ENCODE assay signal across 19 cellular contexts in genomic region chr4:161991811-161992210, GRCh38.
DNase-seq lines count a peak whose midpoint lies in the region; FAIRE-seq and TF ChIP-seq lines count a peak whose summit lies in the region.
"Had no signal": no experiment of that assay in that cellular context is flagged by ENCODE, and none has a peak within 500 bp of the region (broad histone marks: within the 10 kb centered on the region; RNA-seq: fewer than 3 reads in every experiment).

No MANE protein-coding gene starts in this region.

- H2AFZ ChIP-seq in H1 (ENCODE audit: low read length), result peak overlapping the region; percentile 14; the same call in 1 of the 2 replicates

- no peaks in the 10 kb centered on the region for H3K27me3 ChIP-seq in HUES64 (ENCODE audit: insufficient read depth, low read length)
- no peaks in the 10 kb centered on the region for H3K27me3 ChIP-seq in H1 (replicated peaks in 1 of 4; ENCODE audit: control insufficient read depth in 3 of 4, extremely low read depth in 1 of 4, insufficient read depth in 3 of 4, low read length in 3 of 4)
- no peaks in the 10 kb centered on the region for H3K27me3 ChIP-seq in mesendoderm (ENCODE audit: insufficient read depth, low read length, poor library complexity)
- H3K27me3 ChIP-seq: BE2C had no signal

- H3K36me3 ChIP-seq in HUES64 (ENCODE audit: insufficient read depth, low read length), result no peaks in the 10 kb centered on the region
- no peaks in the 10 kb centered on the region for H3K36me3 ChIP-seq in H1 (ENCODE audit: control insufficient read depth in 2 of 4, insufficient read depth in 4 of 4, low read length in 3 of 4)
- no peaks in the 10 kb centered on the region for H3K36me3 ChIP-seq in mesendoderm (ENCODE audit: control insufficient read depth, insufficient read depth, low read length)
- H3K36me3 ChIP-seq: BE2C had no signal

- no peak overlapping the region for H3K9ac ChIP-seq in HUES64 (ENCODE audit: low read depth, low read length)
- no peak overlapping the region for H3K9ac ChIP-seq in H1 (replicated peaks in 1 of 4; ENCODE audit: extremely low read depth in 1 of 4, low read depth in 3 of 4, low read length in 3 of 4)
- no peak overlapping the region for H3K9ac ChIP-seq in mesendoderm (ENCODE audit: low read length)

- H3K18ac ChIP-seq in H1 (ENCODE audit: extremely low read depth, low read length) (no peak overlapping the region), mesendoderm (ENCODE audit: low read length) (no peak overlapping the region)

- H3K4me3 ChIP-seq in HUES64 (ENCODE audit: low read length), result no peak overlapping the region
- H3K4me3 ChIP-seq in H1 (ENCODE audit: extremely low read depth in 1 of 4, insufficient read depth in 2 of 4, low read depth in 3 of 4, low read length in 4 of 4), result no peak overlapping the region
- no peak overlapping the region for H3K4me3 ChIP-seq in mesendoderm (ENCODE audit: low read length)
- H3K4me3 ChIP-seq: A549 had no signal

- H3K4me2 ChIP-seq in H1 (ENCODE audit: insufficient read depth in 1 of 2, low read depth in 2 of 2, low read length in 2 of 2) (no peak overlapping the region), mesendoderm (ENCODE audit: low read length) (no peak overlapping the region)
- H3K4me2 ChIP-seq: A549 had no signal

- no peak for TF ChIP-seq RAD21 in H1 (IDR thresholded peaks at IDR 0.05 in 1 of 2, conservative IDR thresholded peaks at IDR 0.05 in 1 of 2; ENCODE audit: low read depth in 2 of 2, low read length in 2 of 2)

- no peak for TF ChIP-seq CTCF in H1 (IDR thresholded peaks at IDR 0.05; ENCODE audit: control extremely low read depth in 1 of 3, insufficient read depth in 1 of 3, low read depth in 1 of 3, low read length in 3 of 3)

- no peak overlapping the region for H4K5ac ChIP-seq in H1 (ENCODE audit: insufficient read length, low read depth, low read length)
- H4K5ac ChIP-seq in mesendoderm (ENCODE audit: low read length), result no peak overlapping the region

- H2BK20ac ChIP-seq in H1 (ENCODE audit: low read length), result no peak overlapping the region

- H2BK5ac ChIP-seq in H1 (ENCODE audit: low read depth, low read length) (no peak overlapping the region), mesendoderm (ENCODE audit: low read length) (no peak overlapping the region)

- H3K56ac ChIP-seq in H1 (replicated peaks; ENCODE audit: insufficient read length, low read depth, low read length), result no peak overlapping the region
- H3K56ac ChIP-seq in mesendoderm (ENCODE audit: low read length), result no peak overlapping the region

- H2BK15ac ChIP-seq in H1 (ENCODE audit: low read length) (no peak overlapping the region), mesendoderm (replicated peaks; ENCODE audit: low read depth) (no peak overlapping the region)

- no peak overlapping the region for H2BK12ac ChIP-seq in H1 (ENCODE audit: low read depth, low read length)

- no peak overlapping the region for H4K8ac ChIP-seq in H1 (ENCODE audit: extremely low read depth, insufficient read depth, low read length)
- H4K8ac ChIP-seq in mesendoderm (ENCODE audit: low read depth, low read length), result no peak overlapping the region

- H3K27ac ChIP-seq in HUES64 (ENCODE audit: low read depth, low read length) (peak overlapping the region; percentile 6; the same call in 1 of the 2 replicates), H1 (ENCODE audit: low read depth, low read length) (no peak overlapping the region), mesendoderm (ENCODE audit: low read depth, low read length) (no peak overlapping the region)
- H3K27ac ChIP-seq: A549, C4-2B had no signal

- no peak overlapping the region for H3K14ac ChIP-seq in H1 (ENCODE audit: insufficient read length)

- H2AK5ac ChIP-seq in H1 (ENCODE audit: low read depth, low read length), result no peak overlapping the region
- H2AK5ac ChIP-seq in mesendoderm (ENCODE audit: low read length), result no peak overlapping the region

- no peaks in the 10 kb centered on the region for H3K9me3 ChIP-seq in HUES64 (ENCODE audit: insufficient read depth, low read depth, low read length)
- no peaks in the 10 kb centered on the region for H3K9me3 ChIP-seq in H1 (ENCODE audit: insufficient read depth in 2 of 2, low read depth in 1 of 2, low read length in 1 of 2)
- H3K9me3 ChIP-seq: A549, BE2C had no signal

- no peak for TF ChIP-seq EP300 in H1 (IDR thresholded peaks at IDR 0.05; ENCODE audit: borderline replicate concordance in 1 of 2, low read depth in 2 of 2, low read length in 2 of 2)

- FAIRE-seq in H1 (lab: Jason Lieb, UNC), result peak; percentile 57
- FAIRE-seq: A549, D721Med, GM12892, H54 had no signal

- peaks cover 45% of the 10 kb centered on the region for H3K4me1 ChIP-seq in HUES64 (ENCODE audit: insufficient read depth, low read length)
- H3K4me1 ChIP-seq in H1 (replicated peaks in 1 of 4; ENCODE audit: control insufficient read depth in 3 of 4, insufficient read depth in 4 of 4, low read length in 3 of 4), result peaks cover 0 to 7% (median 2%) of the 10 kb centered on the region in 4 experiments; a peak in 5 of 7 replicates
- H3K4me1 ChIP-seq in mesendoderm (ENCODE audit: control insufficient read depth, low read depth, low read length), result peaks cover 1% of the 10 kb centered on the region
- H3K4me1 ChIP-seq: A549, BE2C had no signal

- DNase-seq in H1 (ENCODE audit: low read depth in 1 of 2, low spot score in 2 of 2) (no peak), mesendoderm (peak; percentile 52), NCI-H1436 treated with DMSO at 0.1 percent for 48 hours (lab: John Stamatoyannopoulos, UW) (no peak), NCI-H1105 (lab: John Stamatoyannopoulos, UW) (no peak), NCI-H446 treated with DMSO at 0.1 percent for 48 hours (lab: John Stamatoyannopoulos, UW) (no peak)
- DNase-seq: BE2C; CD8-positive, alpha-beta T cell; COR-L47; DMS153; DMS79 treated with DMSO at 0.1 percent for 48 hours; EL; GDM1; IMR-90 had no signal

- no peaks in the 10 kb centered on the region for H4K20me1 ChIP-seq in H1 (replicated peaks in 1 of 2; ENCODE audit: control insufficient read depth in 1 of 2, insufficient read depth in 2 of 2, low read length in 2 of 2)

- no peak overlapping the region for H4K91ac ChIP-seq in H1 (replicated peaks; ENCODE audit: insufficient read length, low read length)

- H3K79me1 ChIP-seq in H1 (ENCODE audit: low read depth, low read length) (no peaks in the 10 kb centered on the region), mesendoderm (ENCODE audit: low read length) (no peaks in the 10 kb centered on the region)

- 70% methylated on average over 5 of the region's 5 CpGs for WGBS in HUES64
- WGBS in H1 (ENCODE audit: extremely low coverage in 1 of 2, insufficient coverage in 1 of 2, insufficient read length in 1 of 2, insufficient replicate concordance in 2 of 2, low coverage in 1 of 2, low lambda C conversion rate in 2 of 2, missing lambda C conversion rate in 1 of 2), 2 experiments, result 81% methylated on average over 5 of the region's 5 CpGs; no CpG with 5 or more reads in 1 of the 2 experiments
- WGBS in mesendoderm (ENCODE audit: extremely low coverage, insufficient coverage, low lambda C conversion rate), result no CpG with 5 or more reads among the region's 5 CpGs

- no peak for TF ChIP-seq POLR2A in H1 (IDR thresholded peaks at IDR 0.05; ENCODE audit: control extremely low read depth in 1 of 2, low read depth in 2 of 2, low read length in 2 of 2)

- H3K79me2 ChIP-seq in H1 (ENCODE audit: control insufficient read depth in 1 of 2, insufficient read depth in 2 of 2, low read length in 2 of 2), result no peaks in the 10 kb centered on the region
- no peaks in the 10 kb centered on the region for H3K79me2 ChIP-seq in mesendoderm (ENCODE audit: control insufficient read depth, insufficient read depth, low read length)

- H3K23ac ChIP-seq in H1 (ENCODE audit: insufficient read length) (no peak overlapping the region), mesendoderm (ENCODE audit: low read length) (no peak overlapping the region)

- no peak overlapping the region for H2BK120ac ChIP-seq in H1 (replicated peaks; ENCODE audit: low read depth, low read length)
- H2BK120ac ChIP-seq in mesendoderm (ENCODE audit: low read depth, low read length), result no peak overlapping the region

- H3K4ac ChIP-seq in H1 (replicated peaks; ENCODE audit: insufficient read length, low read depth, low read length), result no peak overlapping the region
- H3K4ac ChIP-seq in mesendoderm (ENCODE audit: low read depth, low read length), result no peak overlapping the region

- CTCF ChIA-PET in H1 (lab: Charles Lee; ENCODE audit: partially characterized antibody), result no interaction called here

- POLR2A ChIA-PET in H1 (lab: Charles Lee; ENCODE audit: partially characterized antibody), result no interaction called here

- 0 out of 2 replicates have a peak, but pooled peaks cover 2% of the 10 kb centered on the region for H3K23me2 ChIP-seq in H1 (ENCODE audit: low read depth, low read length)

TF ChIP-seq in H1, 55 proteins besides CTCF, POLR2A, EP300 and RAD21 (continues in another document):
- TF ChIP-seq CREB1 (IDR thresholded peaks at IDR 0.05) (no peak), ATF2 (IDR thresholded peaks at IDR 0.05; ENCODE audit: low read length) (no peak), GABPA (IDR thresholded peaks at IDR 0.05; ENCODE audit: borderline replicate concordance, insufficient read depth, low read length) (no peak), SIN3A (conservative IDR thresholded peaks at IDR 0.05 in 1 of 2, IDR thresholded peaks at IDR 0.05 in 1 of 2; ENCODE audit: low read depth in 1 of 2, low read length in 2 of 2) (no peak), GTF2F1 (IDR thresholded peaks at IDR 0.05; ENCODE audit: borderline replicate concordance, low read depth, low read length) (no peak), POU5F1 (IDR thresholded peaks at IDR 0.05; ENCODE audit: low read depth, low read length) (no peak), TBP (IDR thresholded peaks at IDR 0.05; ENCODE audit: low read depth, low read length) (no peak), USF2 (IDR thresholded peaks at IDR 0.05; ENCODE audit: low read length) (no peak), RXRA (IDR thresholded peaks at IDR 0.05; ENCODE audit: insufficient read depth, low read depth, low read length) (no peak)
